In the genomic region with DNA sequence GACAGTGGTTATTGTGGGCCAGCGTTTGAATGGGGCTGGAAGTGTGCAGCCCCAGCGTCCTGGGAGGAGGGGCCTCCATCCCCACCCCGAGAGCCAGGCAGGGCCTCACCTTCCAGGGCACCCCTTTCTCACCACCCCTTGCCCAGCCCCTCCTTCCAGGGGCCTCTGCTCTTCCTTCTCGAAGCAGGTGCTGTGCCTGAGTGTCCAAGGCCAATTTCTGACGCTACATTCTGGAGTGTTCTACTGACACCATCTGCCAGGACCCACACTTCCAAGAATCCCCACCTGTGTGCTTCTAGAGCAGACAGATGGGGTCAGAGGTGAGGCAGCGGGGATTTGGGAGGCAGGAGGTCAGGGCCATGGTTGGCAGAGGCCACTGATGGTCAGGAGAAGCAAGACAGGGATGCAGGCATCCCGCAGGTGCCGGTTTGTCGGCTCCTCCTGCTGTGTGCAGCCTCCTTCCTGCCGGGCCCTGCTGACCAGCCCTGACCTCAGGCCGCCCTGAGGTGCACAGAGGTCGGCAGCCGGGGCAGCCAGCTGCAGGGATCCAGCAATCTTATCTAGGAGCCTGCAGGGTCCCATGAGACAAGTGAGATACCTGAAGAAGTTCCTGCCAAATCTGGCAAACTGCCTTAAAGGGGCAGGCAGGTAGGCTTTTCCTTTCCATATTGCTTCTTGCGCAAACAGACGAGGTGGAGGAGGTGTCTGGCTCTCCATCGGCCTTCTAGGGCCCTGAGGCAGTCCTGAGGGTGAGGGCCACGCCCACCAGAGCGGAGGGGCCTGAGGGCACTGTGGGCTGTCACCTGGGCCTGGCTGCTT, we compare ENCODE assay signal across 1 cellular context.
A peak's percentile ranks its signal among the peaks of the same experiment; 100 is the strongest.
TF ChIP-seq lines count a peak whose summit lies in the region.

No MANE protein-coding gene starts in this region.

TF ChIP-seq in K562, 482 proteins besides CTCF, POLR2A, EP300 and RAD21 (continues in another document):
- TF ChIP-seq HDAC1 (IDR thresholded peaks at IDR 0.05) (no peak), HDAC3 (IDR thresholded peaks at IDR 0.05; ENCODE audit: borderline replicate concordance, partially characterized antibody) (no peak), RCOR1 (IDR thresholded peaks at IDR 0.05; ENCODE audit: borderline replicate concordance in 1 of 2, low read depth in 2 of 2, low read length in 2 of 2) (0 out of 4 replicates have a peak, but pooled peaks of 1 of the 2 experiments have one; percentile 11), RBM22 (IDR thresholded peaks at IDR 0.05; ENCODE audit: low read depth, low read length, poor library complexity, severe bottlenecking) (no peak), XRCC4 (IDR thresholded peaks at IDR 0.05; ENCODE audit: extremely low read depth, insufficient read depth, insufficient read length) (no peak), ARNT (IDR thresholded peaks at IDR 0.05) (no peak), SMARCB1 (IDR thresholded peaks at IDR 0.05; ENCODE audit: insufficient read length, low read depth) (no peak), ZNF583 (CRISPR knock-in tag; IDR thresholded peaks at IDR 0.05) (no peak), ZNF354B (CRISPR knock-in tag; IDR thresholded peaks at IDR 0.05) (no peak), JUNB (CRISPR knock-in tag; conservative IDR thresholded peaks at IDR 0.05) (no peak), MIER1 (IDR thresholded peaks at IDR 0.05; ENCODE audit: low read depth) (no peak), TEAD1 (CRISPR knock-in tag; IDR thresholded peaks at IDR 0.05) (no peak), CBFA2T2 (conservative IDR thresholded peaks at IDR 0.05) (peak; percentile 45), HNRNPUL1 (IDR thresholded peaks at IDR 0.05; ENCODE audit: low read length) (no peak), PCBP2 (IDR thresholded peaks at IDR 0.05; ENCODE audit: low read depth, low read length, poor library complexity, severe bottlenecking) (no peak), NELFE (IDR thresholded peaks at IDR 0.05; ENCODE audit: insufficient read depth, insufficient read length) (no peak), LCOR (CRISPR knock-in tag; IDR thresholded peaks at IDR 0.05) (no peak), EWSR1 (IDR thresholded peaks at IDR 0.05; ENCODE audit: borderline replicate concordance, low read depth, partially characterized antibody) (no peak), GTF2E2 (tag; IDR thresholded peaks at IDR 0.05) (no peak), CBFA2T3 (IDR thresholded peaks at IDR 0.05) (peak; percentile 63), HCFC1 (IDR thresholded peaks at IDR 0.05; ENCODE audit: low read depth, low read length) (no peak), PHF21A (IDR thresholded peaks at IDR 0.05; ENCODE audit: borderline replicate concordance, low read depth) (no peak)
- TF ChIP-seq, protein P1, sequence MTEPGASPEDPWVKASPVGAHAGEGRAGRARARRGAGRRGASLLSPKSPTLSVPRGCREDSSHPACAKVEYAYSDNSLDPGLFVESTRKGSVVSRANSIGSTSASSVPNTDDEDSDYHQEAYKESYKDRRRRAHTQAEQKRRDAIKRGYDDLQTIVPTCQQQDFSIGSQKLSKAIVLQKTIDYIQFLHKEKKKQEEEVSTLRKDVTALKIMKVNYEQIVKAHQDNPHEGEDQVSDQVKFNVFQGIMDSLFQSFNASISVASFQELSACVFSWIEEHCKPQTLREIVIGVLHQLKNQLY (CRISPR knock-in tag; conservative IDR thresholded peaks at IDR 0.05) = no peak
- TF ChIP-seq, protein P2, sequence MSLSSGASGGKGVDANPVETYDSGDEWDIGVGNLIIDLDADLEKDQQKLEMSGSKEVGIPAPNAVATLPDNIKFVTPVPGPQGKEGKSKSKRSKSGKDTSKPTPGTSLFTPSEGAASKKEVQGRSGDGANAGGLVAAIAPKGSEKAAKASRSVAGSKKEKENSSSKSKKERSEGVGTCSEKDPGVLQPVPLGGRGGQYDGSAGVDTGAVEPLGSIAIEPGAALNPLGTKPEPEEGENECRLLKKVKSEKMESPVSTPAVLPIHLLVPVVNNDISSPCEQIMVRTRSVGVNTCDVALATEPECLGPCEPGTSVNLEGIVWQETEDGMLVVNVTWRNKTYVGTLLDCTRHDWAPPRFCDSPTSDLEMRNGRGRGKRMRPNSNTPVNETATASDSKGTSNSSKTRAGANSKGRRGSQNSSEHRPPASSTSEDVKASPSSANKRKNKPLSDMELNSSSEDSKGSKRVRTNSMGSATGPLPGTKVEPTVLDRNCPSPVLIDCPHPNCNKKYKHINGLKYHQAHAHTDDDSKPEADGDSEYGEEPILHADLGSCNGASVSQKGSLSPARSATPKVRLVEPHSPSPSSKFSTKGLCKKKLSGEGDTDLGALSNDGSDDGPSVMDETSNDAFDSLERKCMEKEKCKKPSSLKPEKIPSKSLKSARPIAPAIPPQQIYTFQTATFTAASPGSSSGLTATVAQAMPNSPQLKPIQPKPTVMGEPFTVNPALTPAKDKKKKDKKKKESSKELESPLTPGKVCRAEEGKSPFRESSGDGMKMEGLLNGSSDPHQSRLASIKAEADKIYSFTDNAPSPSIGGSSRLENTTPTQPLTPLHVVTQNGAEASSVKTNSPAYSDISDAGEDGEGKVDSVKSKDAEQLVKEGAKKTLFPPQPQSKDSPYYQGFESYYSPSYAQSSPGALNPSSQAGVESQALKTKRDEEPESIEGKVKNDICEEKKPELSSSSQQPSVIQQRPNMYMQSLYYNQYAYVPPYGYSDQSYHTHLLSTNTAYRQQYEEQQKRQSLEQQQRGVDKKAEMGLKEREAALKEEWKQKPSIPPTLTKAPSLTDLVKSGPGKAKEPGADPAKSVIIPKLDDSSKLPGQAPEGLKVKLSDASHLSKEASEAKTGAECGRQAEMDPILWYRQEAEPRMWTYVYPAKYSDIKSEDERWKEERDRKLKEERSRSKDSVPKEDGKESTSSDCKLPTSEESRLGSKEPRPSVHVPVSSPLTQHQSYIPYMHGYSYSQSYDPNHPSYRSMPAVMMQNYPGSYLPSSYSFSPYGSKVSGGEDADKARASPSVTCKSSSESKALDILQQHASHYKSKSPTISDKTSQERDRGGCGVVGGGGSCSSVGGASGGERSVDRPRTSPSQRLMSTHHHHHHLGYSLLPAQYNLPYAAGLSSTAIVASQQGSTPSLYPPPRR (CRISPR knock-in tag; IDR thresholded peaks at IDR 0.05; ENCODE audit: borderline replicate concordance) = no peak
- TF ChIP-seq, protein P3, sequence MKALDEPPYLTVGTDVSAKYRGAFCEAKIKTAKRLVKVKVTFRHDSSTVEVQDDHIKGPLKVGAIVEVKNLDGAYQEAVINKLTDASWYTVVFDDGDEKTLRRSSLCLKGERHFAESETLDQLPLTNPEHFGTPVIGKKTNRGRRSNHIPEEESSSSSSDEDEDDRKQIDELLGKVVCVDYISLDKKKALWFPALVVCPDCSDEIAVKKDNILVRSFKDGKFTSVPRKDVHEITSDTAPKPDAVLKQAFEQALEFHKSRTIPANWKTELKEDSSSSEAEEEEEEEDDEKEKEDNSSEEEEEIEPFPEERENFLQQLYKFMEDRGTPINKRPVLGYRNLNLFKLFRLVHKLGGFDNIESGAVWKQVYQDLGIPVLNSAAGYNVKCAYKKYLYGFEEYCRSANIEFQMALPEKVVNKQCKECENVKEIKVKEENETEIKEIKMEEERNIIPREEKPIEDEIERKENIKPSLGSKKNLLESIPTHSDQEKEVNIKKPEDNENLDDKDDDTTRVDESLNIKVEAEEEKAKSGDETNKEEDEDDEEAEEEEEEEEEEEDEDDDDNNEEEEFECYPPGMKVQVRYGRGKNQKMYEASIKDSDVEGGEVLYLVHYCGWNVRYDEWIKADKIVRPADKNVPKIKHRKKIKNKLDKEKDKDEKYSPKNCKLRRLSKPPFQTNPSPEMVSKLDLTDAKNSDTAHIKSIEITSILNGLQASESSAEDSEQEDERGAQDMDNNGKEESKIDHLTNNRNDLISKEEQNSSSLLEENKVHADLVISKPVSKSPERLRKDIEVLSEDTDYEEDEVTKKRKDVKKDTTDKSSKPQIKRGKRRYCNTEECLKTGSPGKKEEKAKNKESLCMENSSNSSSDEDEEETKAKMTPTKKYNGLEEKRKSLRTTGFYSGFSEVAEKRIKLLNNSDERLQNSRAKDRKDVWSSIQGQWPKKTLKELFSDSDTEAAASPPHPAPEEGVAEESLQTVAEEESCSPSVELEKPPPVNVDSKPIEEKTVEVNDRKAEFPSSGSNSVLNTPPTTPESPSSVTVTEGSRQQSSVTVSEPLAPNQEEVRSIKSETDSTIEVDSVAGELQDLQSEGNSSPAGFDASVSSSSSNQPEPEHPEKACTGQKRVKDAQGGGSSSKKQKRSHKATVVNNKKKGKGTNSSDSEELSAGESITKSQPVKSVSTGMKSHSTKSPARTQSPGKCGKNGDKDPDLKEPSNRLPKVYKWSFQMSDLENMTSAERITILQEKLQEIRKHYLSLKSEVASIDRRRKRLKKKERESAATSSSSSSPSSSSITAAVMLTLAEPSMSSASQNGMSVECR (CRISPR knock-in tag; IDR thresholded peaks at IDR 0.05) = no peak
- TF ChIP-seq, protein P4, sequence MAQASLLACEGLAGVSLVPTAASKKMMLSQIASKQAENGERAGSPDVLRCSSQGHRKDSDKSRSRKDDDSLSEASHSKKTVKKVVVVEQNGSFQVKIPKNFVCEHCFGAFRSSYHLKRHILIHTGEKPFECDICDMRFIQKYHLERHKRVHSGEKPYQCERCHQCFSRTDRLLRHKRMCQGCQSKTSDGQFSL (CRISPR knock-in tag; IDR thresholded peaks at IDR 0.05) = no peak
- TF ChIP-seq, protein P4 (tag; IDR thresholded peaks at IDR 0.05) = no peak
- TF ChIP-seq, protein P5, sequence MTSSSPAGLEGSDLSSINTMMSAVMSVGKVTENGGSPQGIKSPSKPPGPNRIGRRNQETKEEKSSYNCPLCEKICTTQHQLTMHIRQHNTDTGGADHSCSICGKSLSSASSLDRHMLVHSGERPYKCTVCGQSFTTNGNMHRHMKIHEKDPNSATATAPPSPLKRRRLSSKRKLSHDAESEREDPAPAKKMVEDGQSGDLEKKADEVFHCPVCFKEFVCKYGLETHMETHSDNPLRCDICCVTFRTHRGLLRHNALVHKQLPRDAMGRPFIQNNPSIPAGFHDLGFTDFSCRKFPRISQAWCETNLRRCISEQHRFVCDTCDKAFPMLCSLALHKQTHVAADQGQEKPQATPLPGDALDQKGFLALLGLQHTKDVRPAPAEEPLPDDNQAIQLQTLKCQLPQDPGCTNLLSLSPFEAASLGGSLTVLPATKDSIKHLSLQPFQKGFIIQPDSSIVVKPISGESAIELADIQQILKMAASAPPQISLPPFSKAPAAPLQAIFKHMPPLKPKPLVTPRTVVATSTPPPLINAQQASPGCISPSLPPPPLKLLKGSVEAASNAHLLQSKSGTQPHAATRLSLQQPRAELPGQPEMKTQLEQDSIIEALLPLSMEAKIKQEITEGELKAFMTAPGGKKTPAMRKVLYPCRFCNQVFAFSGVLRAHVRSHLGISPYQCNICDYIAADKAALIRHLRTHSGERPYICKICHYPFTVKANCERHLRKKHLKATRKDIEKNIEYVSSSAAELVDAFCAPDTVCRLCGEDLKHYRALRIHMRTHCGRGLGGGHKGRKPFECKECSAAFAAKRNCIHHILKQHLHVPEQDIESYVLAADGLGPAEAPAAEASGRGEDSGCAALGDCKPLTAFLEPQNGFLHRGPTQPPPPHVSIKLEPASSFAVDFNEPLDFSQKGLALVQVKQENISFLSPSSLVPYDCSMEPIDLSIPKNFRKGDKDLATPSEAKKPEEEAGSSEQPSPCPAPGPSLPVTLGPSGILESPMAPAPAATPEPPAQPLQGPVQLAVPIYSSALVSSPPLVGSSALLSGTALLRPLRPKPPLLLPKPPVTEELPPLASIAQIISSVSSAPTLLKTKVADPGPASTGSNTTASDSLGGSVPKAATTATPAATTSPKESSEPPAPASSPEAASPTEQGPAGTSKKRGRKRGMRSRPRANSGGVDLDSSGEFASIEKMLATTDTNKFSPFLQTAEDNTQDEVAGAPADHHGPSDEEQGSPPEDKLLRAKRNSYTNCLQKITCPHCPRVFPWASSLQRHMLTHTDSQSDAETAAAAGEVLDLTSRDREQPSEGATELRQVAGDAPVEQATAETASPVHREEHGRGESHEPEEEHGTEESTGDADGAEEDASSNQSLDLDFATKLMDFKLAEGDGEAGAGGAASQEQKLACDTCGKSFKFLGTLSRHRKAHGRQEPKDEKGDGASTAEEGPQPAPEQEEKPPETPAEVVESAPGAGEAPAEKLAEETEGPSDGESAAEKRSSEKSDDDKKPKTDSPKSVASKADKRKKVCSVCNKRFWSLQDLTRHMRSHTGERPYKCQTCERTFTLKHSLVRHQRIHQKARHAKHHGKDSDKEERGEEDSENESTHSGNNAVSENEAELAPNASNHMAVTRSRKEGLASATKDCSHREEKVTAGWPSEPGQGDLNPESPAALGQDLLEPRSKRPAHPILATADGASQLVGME (CRISPR knock-in tag; IDR thresholded peaks at IDR 0.05) = no peak
- TF ChIP-seq, protein P6, sequence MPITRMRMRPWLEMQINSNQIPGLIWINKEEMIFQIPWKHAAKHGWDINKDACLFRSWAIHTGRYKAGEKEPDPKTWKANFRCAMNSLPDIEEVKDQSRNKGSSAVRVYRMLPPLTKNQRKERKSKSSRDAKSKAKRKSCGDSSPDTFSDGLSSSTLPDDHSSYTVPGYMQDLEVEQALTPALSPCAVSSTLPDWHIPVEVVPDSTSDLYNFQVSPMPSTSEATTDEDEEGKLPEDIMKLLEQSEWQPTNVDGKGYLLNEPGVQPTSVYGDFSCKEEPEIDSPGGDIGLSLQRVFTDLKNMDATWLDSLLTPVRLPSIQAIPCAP (CRISPR knock-in tag; IDR thresholded peaks at IDR 0.05; ENCODE audit: borderline replicate concordance) = no peak
- TF ChIP-seq, protein P7, sequence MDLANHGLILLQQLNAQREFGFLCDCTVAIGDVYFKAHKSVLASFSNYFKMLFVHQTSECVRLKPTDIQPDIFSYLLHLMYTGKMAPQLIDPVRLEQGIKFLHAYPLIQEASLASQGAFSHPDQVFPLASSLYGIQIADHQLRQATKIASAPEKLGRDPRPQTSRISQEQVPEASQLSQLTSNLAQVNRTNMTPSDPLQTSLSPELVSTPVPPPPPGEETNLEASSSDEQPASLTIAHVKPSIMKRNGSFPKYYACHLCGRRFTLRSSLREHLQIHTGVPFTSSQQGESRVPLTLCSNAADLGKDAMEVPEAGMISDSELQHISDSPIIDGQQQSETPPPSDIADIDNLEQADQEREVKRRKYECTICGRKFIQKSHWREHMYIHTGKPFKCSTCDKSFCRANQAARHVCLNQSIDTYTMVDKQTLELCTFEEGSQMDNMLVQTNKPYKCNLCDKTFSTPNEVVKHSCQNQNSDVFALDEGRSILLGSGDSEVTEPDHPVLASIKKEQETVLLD (IDR thresholded peaks at IDR 0.05) = no peak
